ENCODE assay signal across 9 cellular contexts in the genomic region with DNA sequence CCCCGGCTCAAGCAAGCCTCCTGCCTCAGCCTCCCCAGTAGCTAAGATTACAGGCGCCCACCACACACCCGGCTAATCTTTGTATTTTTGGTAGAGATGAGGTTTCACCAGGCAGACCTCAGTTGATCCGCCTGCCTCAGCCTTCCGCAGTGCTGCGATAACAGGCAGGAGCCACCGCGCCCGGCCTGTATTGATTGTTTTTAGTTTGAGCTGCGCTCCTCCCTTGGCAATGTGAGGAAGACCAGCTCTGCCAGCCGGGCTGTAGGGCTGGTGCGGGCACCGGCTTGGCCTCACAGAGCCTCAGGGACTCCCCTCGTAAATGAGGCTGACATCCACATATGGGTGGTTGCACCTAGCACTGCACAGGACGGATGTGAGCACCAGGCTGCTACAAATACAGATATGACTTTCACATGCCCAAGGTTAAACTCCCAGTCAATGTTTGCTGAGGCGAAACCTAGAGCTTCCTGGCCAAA. TPM values are rescaled to one million over a fixed set of nuclear protein-coding genes. Genes with fewer than 3 reads are reported as not detected.
A peak's percentile ranks its signal among the peaks of the same experiment; 100 is the strongest.
DNase-seq lines count a peak whose midpoint lies in the region; ATAC-seq and TF ChIP-seq lines count a peak whose summit lies in the region.
"Had no signal": no experiment of that assay in that cellular context is flagged by ENCODE, and none has a peak within 500 bp of the region (broad histone marks: within the 10 kb centered on the region; RNA-seq: fewer than 3 reads in every experiment).

No MANE protein-coding gene starts in this region.

- H3K27ac ChIP-seq in BLaER1 (no peak overlapping the region), hepatocyte (no peak overlapping the region), mesenchymal stem cell (ENCODE audit: low read length, poor library complexity, severe bottlenecking) (no peak overlapping the region)
- H3K27ac ChIP-seq: tibial artery had no signal

- H3K23ac ChIP-seq in mesenchymal stem cell (ENCODE audit: low read length in 2 of 2) = no peak overlapping the region

- H3K14ac ChIP-seq in mesenchymal stem cell (ENCODE audit: low read length in 2 of 2) = no peak overlapping the region

- no peak overlapping the region for H3K18ac ChIP-seq in mesenchymal stem cell (ENCODE audit: low read depth in 1 of 2, low read length in 2 of 2)

- no peak overlapping the region for H4K91ac ChIP-seq in mesenchymal stem cell (ENCODE audit: low read length)

- 89% methylated on average over 15 of the region's 16 CpGs for WGBS in hepatocyte (ENCODE audit: low lambda C conversion rate, missing lambda C conversion rate)
- WGBS in mesenchymal stem cell = 94% methylated on average over 15 of the region's 16 CpGs

- H3K79me2 ChIP-seq in hepatocyte = no peaks in the 10 kb centered on the region

- no peak overlapping the region for H2BK12ac ChIP-seq in mesenchymal stem cell (ENCODE audit: low read length in 2 of 2)

- no peaks in the 10 kb centered on the region for H3K27me3 ChIP-seq in BLaER1
- H3K27me3 ChIP-seq in hepatocyte = no peaks in the 10 kb centered on the region
- H3K27me3 ChIP-seq in mesenchymal stem cell (ENCODE audit: control insufficient read depth in 1 of 2, insufficient read depth in 1 of 2, low read length in 2 of 2) = peaks cover 0 to 16% of the 10 kb centered on the region in 2 experiments

- H3K4me1 ChIP-seq in BLaER1 (peaks cover 65% of the 10 kb centered on the region), hepatocyte (ENCODE audit: insufficient read depth) (peaks cover 19% of the 10 kb centered on the region), mesenchymal stem cell (ENCODE audit: control insufficient read depth, insufficient read depth, low read depth, low read length) (peaks cover 41% of the 10 kb centered on the region)

- no peak overlapping the region for H3K9ac ChIP-seq in BLaER1
- H3K9ac ChIP-seq in mesenchymal stem cell (ENCODE audit: low read length) = no peak overlapping the region

- no peak overlapping the region for H2BK5ac ChIP-seq in mesenchymal stem cell (ENCODE audit: low read depth, low read length, poor library complexity, severe bottlenecking)

- H3K4me3 ChIP-seq in BLaER1 = no peak overlapping the region
- H3K4me3 ChIP-seq in hepatocyte = no peak overlapping the region
- H3K4me3 ChIP-seq in mesenchymal stem cell (ENCODE audit: insufficient read depth in 1 of 2, low read depth in 1 of 2, low read length in 2 of 2) = no peak overlapping the region
- H3K4me3 ChIP-seq: tibial artery had no signal

- H3K4me2 ChIP-seq in BLaER1 (peak overlapping the region; percentile 89), hepatocyte (peak overlapping the region; percentile 79), mesenchymal stem cell (ENCODE audit: low read length, poor library complexity, severe bottlenecking) (no peak overlapping the region)

- H3K36me3 ChIP-seq in BLaER1 (no peaks in the 10 kb centered on the region), hepatocyte (replicated peaks; ENCODE audit: insufficient read depth, low read depth) (no peaks in the 10 kb centered on the region), mesenchymal stem cell (ENCODE audit: control insufficient read depth in 1 of 2, insufficient read depth in 2 of 2, low read depth in 1 of 2, low read length in 2 of 2) (no peaks in the 10 kb centered on the region)
- H3K36me3 ChIP-seq: tibial artery had no signal

- H4K20me1 ChIP-seq in BLaER1 (no peaks in the 10 kb centered on the region), hepatocyte (ENCODE audit: insufficient read depth, poor library complexity, severe bottlenecking) (no peaks in the 10 kb centered on the region)

- H3K79me1 ChIP-seq in mesenchymal stem cell (replicated peaks; ENCODE audit: low read length, poor library complexity, severe bottlenecking) = no peaks in the 10 kb centered on the region

- no peak overlapping the region for H2AK5ac ChIP-seq in mesenchymal stem cell (ENCODE audit: low read length, severe bottlenecking)

- no peak overlapping the region for H4K8ac ChIP-seq in mesenchymal stem cell (ENCODE audit: low read length)

- H3K9me2 ChIP-seq in hepatocyte (replicated peaks; ENCODE audit: insufficient read depth) = no peaks in the 10 kb centered on the region

- no peak for DNase-seq in hepatocyte (ENCODE audit: low spot score)
- DNase-seq in central memory CD4-positive, alpha-beta T cell = no peak
- DNase-seq in SIG-M5 (lab: John Stamatoyannopoulos, UW) = no peak
- DNase-seq in mesenchymal stem cell = no peak
- no peak for DNase-seq in GM03348 (ENCODE audit: low spot score)

- no peak overlapping the region for H3K4ac ChIP-seq in mesenchymal stem cell (ENCODE audit: low read depth in 1 of 2, low read length in 2 of 2)

- peak; percentile 72 for ATAC-seq in GM18909 (IDR thresholded peaks at IDR 0.05; ENCODE audit: poor library complexity, unreplicated experiment)
- peak; percentile 69 for ATAC-seq in HG03064 (IDR thresholded peaks at IDR 0.05; ENCODE audit: low read depth, unreplicated experiment)

- H2AFZ ChIP-seq in hepatocyte = no peak overlapping the region
- no peak overlapping the region for H2AFZ ChIP-seq in mesenchymal stem cell (ENCODE audit: low read depth, low read length)

- no peak for TF ChIP-seq CTCF in hepatocyte (IDR thresholded peaks at IDR 0.05; ENCODE audit: poor library complexity)

- no peak overlapping the region for H2BK120ac ChIP-seq in mesenchymal stem cell (ENCODE audit: low read depth, low read length)

- no peak overlapping the region for H2BK15ac ChIP-seq in mesenchymal stem cell (ENCODE audit: low read depth, poor library complexity, severe bottlenecking)

- H3K9me3 ChIP-seq in BLaER1 (no peaks in the 10 kb centered on the region), hepatocyte (ENCODE audit: low read depth) (no peaks in the 10 kb centered on the region), mesenchymal stem cell (ENCODE audit: control insufficient read depth, low read length) (no peaks in the 10 kb centered on the region)
- H3K9me3 ChIP-seq: tibial artery had no signal

RNA-seq across cellular contexts. Expression of a gene that starts 7.5 kb away (rescaled TPM):
- 11.6 and 15.0 TPM in 2 replicates for total RNA-seq in hepatocyte
- 15.0 and 20.9 TPM in 2 replicates for polyA plus RNA-seq in hepatocyte
- polyA plus RNA-seq in mesenchymal stem cell (2013, experiment 1 of 2) = 15.5 TPM
- polyA plus RNA-seq in mesenchymal stem cell (2013, experiment 2 of 2) = 15.6 TPM

RNA-seq across cellular contexts. Expression of a gene that starts 11.4 kb away (rescaled TPM):
- 1.6 and 1.8 TPM in 2 replicates for total RNA-seq in hepatocyte
- 5.1 and 6.1 TPM in 2 replicates for polyA plus RNA-seq in hepatocyte
- polyA plus RNA-seq in mesenchymal stem cell (2013, experiment 1 of 2) = 0.61 TPM
- 0.52 TPM for polyA plus RNA-seq in mesenchymal stem cell (2013, experiment 2 of 2)

RNA-seq across cellular contexts. Expression of a gene that starts 44.0 kb away (rescaled TPM):
- 240 and 306 TPM in 2 replicates for total RNA-seq in hepatocyte
- 2,070 and 2,177 TPM in 2 replicates for polyA plus RNA-seq in hepatocyte
- 908 TPM for polyA plus RNA-seq in mesenchymal stem cell (2013, experiment 1 of 2)
- polyA plus RNA-seq in mesenchymal stem cell (2013, experiment 2 of 2) = 993 TPM
